ENCODE assay signal across 8 cellular contexts in genomic region chr16:49556252-49557069, GRCh38.
A peak's percentile ranks its signal among the peaks of the same experiment; 100 is the strongest.
DNase-seq lines count a peak whose midpoint lies in the region; ATAC-seq lines count a peak whose summit lies in the region.

No MANE protein-coding gene starts in this region.

- peak overlapping the region; percentile 11 for H3K27ac ChIP-seq in mesodermal cell (ENCODE audit: low read depth, low read length, severe bottlenecking)

- no peak overlapping the region for H3K4me3 ChIP-seq in mesodermal cell (ENCODE audit: extremely low read depth, insufficient read depth, low read length, poor library complexity, severe bottlenecking)

- ATAC-seq in GM21723 (IDR thresholded peaks at IDR 0.05; ENCODE audit: unreplicated experiment) (no peak), GM19452 (IDR thresholded peaks at IDR 0.05; ENCODE audit: unreplicated experiment) (no peak), GM19324 (IDR thresholded peaks at IDR 0.05; ENCODE audit: low FRiP score, unreplicated experiment) (no peak)

- H3K4me1 ChIP-seq in mesodermal cell (ENCODE audit: control insufficient read depth, insufficient read depth, low read length, poor library complexity, severe bottlenecking) = peaks cover 7% of the 10 kb centered on the region

- no peaks in the 10 kb centered on the region for H3K9me3 ChIP-seq in mesodermal cell (ENCODE audit: control insufficient read depth, low read length)

- H3K36me3 ChIP-seq in mesodermal cell (ENCODE audit: control insufficient read depth, insufficient read depth, low read length) = no peaks in the 10 kb centered on the region

- DNase-seq in D341Med (ENCODE audit: low spot score) (peak; percentile 51), NAMALWA (ENCODE audit: low spot score) (peak; percentile 33), astrocyte of the hippocampus (ENCODE audit: low read depth, low spot score) (peak; percentile 68), CD1c-positive myeloid dendritic cell (ENCODE audit: extremely low spot score) (no peak)

- WGBS in mesodermal cell (ENCODE audit: insufficient coverage in 2 of 2), 2 experiments = 0 to 58% methylated on average over 1 to 4 of the region's 9 CpGs
